In the genomic region with DNA sequence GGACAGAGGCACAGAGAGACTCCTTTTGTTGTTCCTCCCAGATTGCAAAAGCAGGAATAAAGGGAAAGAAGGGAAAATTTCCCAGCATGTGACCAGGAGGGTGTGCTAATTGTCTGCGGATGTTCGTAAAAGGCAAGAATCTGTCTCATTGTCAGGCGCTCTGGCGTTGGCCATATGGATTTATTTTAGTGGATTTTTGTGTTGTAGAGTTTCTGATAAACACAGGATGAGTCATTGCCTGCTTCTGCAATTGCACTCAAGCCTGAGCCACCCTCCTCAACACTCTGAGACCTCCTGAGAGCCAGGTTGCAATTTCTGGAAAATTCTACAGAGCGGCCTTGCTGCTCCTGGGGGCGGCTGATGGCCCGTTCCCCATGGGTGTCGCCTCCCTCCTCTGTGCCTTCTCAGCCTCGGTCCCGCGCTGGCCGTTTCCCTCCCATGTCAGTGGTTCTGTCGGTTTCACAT, we compare ENCODE assay signal across 11 cellular contexts.
DNase-seq lines count a peak whose midpoint lies in the region; ATAC-seq and TF ChIP-seq lines count a peak whose summit lies in the region.
"Had no signal": no experiment of that assay in that cellular context is flagged by ENCODE, and none has a peak within 500 bp of the region (broad histone marks: within the 10 kb centered on the region; RNA-seq: fewer than 3 reads in every experiment).

No MANE protein-coding gene starts in this region.

- H3K4me1 Mint-ChIP-seq in nephron progenitor cell, result peaks cover 8% of the 10 kb centered on the region
- H3K4me1 Mint-ChIP-seq in activated CD4-positive, alpha-beta T cell treated with anti-CD3 and anti-CD28 coated beads, Interleukin-2, amount 10 ng/mL, durations not matched to agents 24 days and 14 days, result no peaks in the 10 kb centered on the region
- no peaks in the 10 kb centered on the region for H3K4me1 Mint-ChIP-seq in activated T-helper 1 cell treated with anti-CD3 and anti-CD28 coated beads, Interleukin-12 subunit alpha, Interleukin-12 subunit beta, Interleukin-2, Interleukin-4 antibody, amounts not matched to agents 30 ng/mL and 10 ng/mL and 1 ng/mL, durations not matched to agents 14 hours and 24 hours and 36 hours (ENCODE audit: low read depth)

- no peak for TF ChIP-seq CTCF in nephron progenitor cell (IDR thresholded peaks at IDR 0.05)

- no peaks in the 10 kb centered on the region for H3K9me3 Mint-ChIP-seq in nephron progenitor cell
- no peaks in the 10 kb centered on the region for H3K9me3 Mint-ChIP-seq in activated CD4-positive, alpha-beta T cell treated with anti-CD3 and anti-CD28 coated beads, Interleukin-2, amount 10 ng/mL, durations not matched to agents 24 days and 14 days
- H3K9me3 Mint-ChIP-seq in activated T-helper 1 cell treated with anti-CD3 and anti-CD28 coated beads, Interleukin-12 subunit alpha, Interleukin-12 subunit beta, Interleukin-2, Interleukin-4 antibody, amounts not matched to agents 30 ng/mL and 10 ng/mL and 1 ng/mL, durations not matched to agents 14 hours and 24 hours and 36 hours, result no peaks in the 10 kb centered on the region

- H3K27ac Mint-ChIP-seq in nephron progenitor cell, result peak overlapping the region; percentile 70
- H3K27ac Mint-ChIP-seq in activated CD4-positive, alpha-beta T cell treated with anti-CD3 and anti-CD28 coated beads, Interleukin-2, amount 10 ng/mL, durations not matched to agents 24 days and 14 days, result no peak overlapping the region
- H3K27ac Mint-ChIP-seq in activated T-helper 1 cell treated with anti-CD3 and anti-CD28 coated beads, Interleukin-12 subunit alpha, Interleukin-12 subunit beta, Interleukin-2, Interleukin-4 antibody, amounts not matched to agents 30 ng/mL and 10 ng/mL and 1 ng/mL, durations not matched to agents 14 hours and 24 hours and 36 hours, result no peak overlapping the region

- H3K4me3 Mint-ChIP-seq in nephron progenitor cell, result no peak overlapping the region
- no peak overlapping the region for H3K4me3 Mint-ChIP-seq in activated CD4-positive, alpha-beta T cell treated with anti-CD3 and anti-CD28 coated beads, Interleukin-2, amount 10 ng/mL, durations not matched to agents 24 days and 14 days
- H3K4me3 Mint-ChIP-seq in activated T-helper 1 cell treated with anti-CD3 and anti-CD28 coated beads, Interleukin-12 subunit alpha, Interleukin-12 subunit beta, Interleukin-2, Interleukin-4 antibody, amounts not matched to agents 30 ng/mL and 10 ng/mL and 1 ng/mL, durations not matched to agents 14 hours and 24 hours and 36 hours, result no peak overlapping the region

- DNase-seq in AG20443 (ENCODE audit: low spot score) (peak; percentile 84), M059J (ENCODE audit: low read depth) (peak; percentile 82), dedifferentiated amniotic fluid mesenchymal stem cell (ENCODE audit: extremely low spot score) (peak; percentile 87), nephron progenitor cell (no peak)
- DNase-seq in activated CD4-positive, alpha-beta T cell treated with anti-CD3 and anti-CD28 coated beads, Interleukin-2, amount 50 U/mL, for 1 hour, result no peak
- no peak for DNase-seq in activated CD4-positive, alpha-beta T cell treated with anti-CD3 and anti-CD28 coated beads, Interleukin-2, amount 10 ng/mL, durations not matched to agents 24 days and 14 days
- DNase-seq in activated T-helper 1 cell treated with anti-CD3 and anti-CD28 coated beads, Interleukin-12 subunit alpha, Interleukin-12 subunit beta, Interleukin-2, Interleukin-4 antibody, amounts not matched to agents 30 ng/mL and 10 ng/mL and 1 ng/mL, durations not matched to agents 14 hours and 24 hours and 36 hours (ENCODE audit: low spot score), result no peak
- DNase-seq: NCI-H526, right cardiac atrium, T-helper 1 cell had no signal

- ATAC-seq in GM21526 (IDR thresholded peaks at IDR 0.05; ENCODE audit: low FRiP score, unreplicated experiment), result no peak

- intact Hi-C loops in activated CD4-positive, alpha-beta T cell treated with anti-CD3 and anti-CD28 coated beads, Interleukin-2, amount 10 ng/mL, durations not matched to agents 24 days and 14 days (cut with micrococcal nuclease), result no loop called here
- intact Hi-C loops in activated T-helper 1 cell treated with anti-CD3 and anti-CD28 coated beads, Interleukin-12 subunit alpha, Interleukin-12 subunit beta, Interleukin-2, Interleukin-4 antibody, amounts not matched to agents 30 ng/mL and 10 ng/mL and 1 ng/mL, durations not matched to agents 14 hours and 24 hours and 36 hours (cut with micrococcal nuclease), result no loop called here

- peaks cover 2% of the 10 kb centered on the region for H3K27me3 Mint-ChIP-seq in nephron progenitor cell (ENCODE audit: low read depth, poor library complexity)
- H3K27me3 Mint-ChIP-seq in activated CD4-positive, alpha-beta T cell treated with anti-CD3 and anti-CD28 coated beads, Interleukin-2, amount 10 ng/mL, durations not matched to agents 24 days and 14 days, result no peaks in the 10 kb centered on the region
- H3K27me3 Mint-ChIP-seq in activated T-helper 1 cell treated with anti-CD3 and anti-CD28 coated beads, Interleukin-12 subunit alpha, Interleukin-12 subunit beta, Interleukin-2, Interleukin-4 antibody, amounts not matched to agents 30 ng/mL and 10 ng/mL and 1 ng/mL, durations not matched to agents 14 hours and 24 hours and 36 hours (ENCODE audit: insufficient read depth), result no peaks in the 10 kb centered on the region

- peaks cover 15% of the 10 kb centered on the region for H3K36me3 Mint-ChIP-seq in nephron progenitor cell (ENCODE audit: low read depth)
- H3K36me3 Mint-ChIP-seq in activated CD4-positive, alpha-beta T cell treated with anti-CD3 and anti-CD28 coated beads, Interleukin-2, amount 10 ng/mL, durations not matched to agents 24 days and 14 days (ENCODE audit: low read depth), result no peaks in the 10 kb centered on the region
- H3K36me3 Mint-ChIP-seq in activated T-helper 1 cell treated with anti-CD3 and anti-CD28 coated beads, Interleukin-12 subunit alpha, Interleukin-12 subunit beta, Interleukin-2, Interleukin-4 antibody, amounts not matched to agents 30 ng/mL and 10 ng/mL and 1 ng/mL, durations not matched to agents 14 hours and 24 hours and 36 hours (ENCODE audit: low read depth), result no peaks in the 10 kb centered on the region

Comparison
In these comparisons a context has a peak if more than half of its experiments do, and no peak if none do; other contexts are left out.
1. DNase-seq: peak in AG20443 (single experiment), M059J (single experiment) and dedifferentiated amniotic fluid mesenchymal stem cell (single experiment); none in nephron progenitor cell (single experiment), activated CD4-positive, alpha-beta T cell treated with anti-CD3 and anti-CD28 coated beads, Interleukin-2, amount 50 U/mL, for 1 hour (single experiment), activated CD4-positive, alpha-beta T cell treated with anti-CD3 and anti-CD28 coated beads, Interleukin-2, amount 10 ng/mL, durations not matched to agents 24 days and 14 days (single experiment) and activated T-helper 1 cell treated with anti-CD3 and anti-CD28 coated beads, Interleukin-12 subunit alpha, Interleukin-12 subunit beta, Interleukin-2, Interleukin-4 antibody, amounts not matched to agents 30 ng/mL and 10 ng/mL and 1 ng/mL, durations not matched to agents 14 hours and 24 hours and 36 hours (single experiment).